Comparison of ENCODE assay signal across 1 cellular context in genomic region chr17:49819118-49819517, GRCh38.
TF ChIP-seq lines count a peak whose summit lies in the region.

No MANE protein-coding gene starts in this region.

TF ChIP-seq in endothelial cell of umbilical vein, 7 proteins besides CTCF, POLR2A, EP300 and RAD21:
- no peak for TF ChIP-seq MAX (IDR thresholded peaks at IDR 0.05; ENCODE audit: insufficient read depth, insufficient read length)
